ENCODE assay signal across 1 cellular context in the genomic region with DNA sequence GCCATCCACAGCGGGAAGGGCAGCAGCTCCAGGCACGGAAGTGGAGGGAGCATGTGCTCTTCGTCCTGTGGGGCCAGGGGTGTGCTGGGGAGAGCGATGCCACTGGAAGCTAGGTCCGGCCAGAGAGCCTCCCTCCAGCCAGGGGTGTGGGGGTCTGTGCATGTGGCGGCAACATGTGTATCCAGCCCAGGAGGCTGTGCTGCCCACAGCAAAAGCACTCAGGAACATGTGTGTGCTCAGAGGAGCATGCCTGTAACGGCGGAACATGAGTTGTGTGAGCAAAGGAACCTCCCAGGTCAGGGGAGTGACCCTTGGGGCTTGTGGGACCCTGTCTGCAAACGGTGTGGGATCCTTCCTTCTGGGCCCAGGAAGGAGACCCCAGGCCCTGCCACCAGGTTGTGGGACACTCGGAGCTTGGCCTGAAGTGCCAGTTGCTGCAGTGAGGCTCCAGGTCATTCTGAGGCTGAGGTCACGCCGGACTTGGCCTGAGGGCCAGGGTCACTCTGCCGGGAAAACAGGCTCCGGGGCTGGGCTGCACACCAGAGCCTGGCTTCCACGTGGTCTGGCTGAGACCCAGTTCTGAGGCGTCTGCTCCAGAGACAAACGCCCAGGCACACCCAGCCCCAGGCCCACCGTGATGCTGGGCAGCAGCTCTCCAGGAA.
TF ChIP-seq lines count a peak whose summit lies in the region.

No MANE protein-coding gene starts in this region.

TF ChIP-seq in HepG2, 621 proteins besides CTCF, POLR2A, EP300 and RAD21 (continued from another document and continues in another):
- TF ChIP-seq, protein P1, sequence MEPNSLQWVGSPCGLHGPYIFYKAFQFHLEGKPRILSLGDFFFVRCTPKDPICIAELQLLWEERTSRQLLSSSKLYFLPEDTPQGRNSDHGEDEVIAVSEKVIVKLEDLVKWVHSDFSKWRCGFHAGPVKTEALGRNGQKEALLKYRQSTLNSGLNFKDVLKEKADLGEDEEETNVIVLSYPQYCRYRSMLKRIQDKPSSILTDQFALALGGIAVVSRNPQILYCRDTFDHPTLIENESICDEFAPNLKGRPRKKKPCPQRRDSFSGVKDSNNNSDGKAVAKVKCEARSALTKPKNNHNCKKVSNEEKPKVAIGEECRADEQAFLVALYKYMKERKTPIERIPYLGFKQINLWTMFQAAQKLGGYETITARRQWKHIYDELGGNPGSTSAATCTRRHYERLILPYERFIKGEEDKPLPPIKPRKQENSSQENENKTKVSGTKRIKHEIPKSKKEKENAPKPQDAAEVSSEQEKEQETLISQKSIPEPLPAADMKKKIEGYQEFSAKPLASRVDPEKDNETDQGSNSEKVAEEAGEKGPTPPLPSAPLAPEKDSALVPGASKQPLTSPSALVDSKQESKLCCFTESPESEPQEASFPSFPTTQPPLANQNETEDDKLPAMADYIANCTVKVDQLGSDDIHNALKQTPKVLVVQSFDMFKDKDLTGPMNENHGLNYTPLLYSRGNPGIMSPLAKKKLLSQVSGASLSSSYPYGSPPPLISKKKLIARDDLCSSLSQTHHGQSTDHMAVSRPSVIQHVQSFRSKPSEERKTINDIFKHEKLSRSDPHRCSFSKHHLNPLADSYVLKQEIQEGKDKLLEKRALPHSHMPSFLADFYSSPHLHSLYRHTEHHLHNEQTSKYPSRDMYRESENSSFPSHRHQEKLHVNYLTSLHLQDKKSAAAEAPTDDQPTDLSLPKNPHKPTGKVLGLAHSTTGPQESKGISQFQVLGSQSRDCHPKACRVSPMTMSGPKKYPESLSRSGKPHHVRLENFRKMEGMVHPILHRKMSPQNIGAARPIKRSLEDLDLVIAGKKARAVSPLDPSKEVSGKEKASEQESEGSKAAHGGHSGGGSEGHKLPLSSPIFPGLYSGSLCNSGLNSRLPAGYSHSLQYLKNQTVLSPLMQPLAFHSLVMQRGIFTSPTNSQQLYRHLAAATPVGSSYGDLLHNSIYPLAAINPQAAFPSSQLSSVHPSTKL (CRISPR knock-in tag; IDR thresholded peaks at IDR 0.05): 0 out of 2 replicates have a peak, but pooled peaks have one; percentile 20
- TF ChIP-seq GATAD1 (CRISPR knock-in tag; IDR thresholded peaks at IDR 0.05) (0 out of 2 replicates have a peak, but pooled peaks have one; percentile 16), ZNF605 (CRISPR knock-in tag; IDR thresholded peaks at IDR 0.05) (no peak), DNMT1 (CRISPR knock-in tag; IDR thresholded peaks at IDR 0.05) (no peak), ZSCAN22 (CRISPR knock-in tag; IDR thresholded peaks at IDR 0.05) (no peak), ZIK1 (CRISPR knock-in tag; IDR thresholded peaks at IDR 0.05; ENCODE audit: borderline replicate concordance, low read depth) (0 out of 2 replicates have a peak, but pooled peaks have one; percentile 38), NCOR1 (IDR thresholded peaks at IDR 0.05; ENCODE audit: borderline replicate concordance, low read length) (no peak), ZNF678 (CRISPR knock-in tag; IDR thresholded peaks at IDR 0.05) (no peak), ZNF878 (CRISPR knock-in tag; IDR thresholded peaks at IDR 0.05) (no peak), KLF13 (CRISPR knock-in tag; IDR thresholded peaks at IDR 0.05) (no peak), REPIN1 (CRISPR knock-in tag; IDR thresholded peaks at IDR 0.05; ENCODE audit: borderline replicate concordance, low read depth) (0 out of 2 replicates have a peak, but pooled peaks have one; percentile 25), SRY (CRISPR knock-in tag; IDR thresholded peaks at IDR 0.05) (no peak), MED1 (CRISPR knock-in tag; IDR thresholded peaks at IDR 0.05) (peak; percentile 41; the same call in 1 of the 2 replicates), ZNF510 (CRISPR knock-in tag; IDR thresholded peaks at IDR 0.05; ENCODE audit: low read depth) (no peak), ZNF530 (CRISPR knock-in tag; IDR thresholded peaks at IDR 0.05; ENCODE audit: low read depth) (no peak), PCBP2 (optimal IDR thresholded peaks at IDR 0.05; ENCODE audit: low read depth, low read length, poor library complexity, severe bottlenecking) (no peak), ZBTB38 (CRISPR knock-in tag; IDR thresholded peaks at IDR 0.05) (0 out of 2 replicates have a peak, but pooled peaks have one; percentile 46), ATF7 (IDR thresholded peaks at IDR 0.05) (no peak), ATF7 (CRISPR knock-in tag; IDR thresholded peaks at IDR 0.05) (no peak), HOXD1 (CRISPR knock-in tag; IDR thresholded peaks at IDR 0.05) (no peak), RBM39 (IDR thresholded peaks at IDR 0.05; ENCODE audit: low read depth, low read length, poor library complexity, severe bottlenecking) (no peak), ZNF333 (CRISPR knock-in tag; IDR thresholded peaks at IDR 0.05; ENCODE audit: borderline replicate concordance) (0 out of 2 replicates have a peak, but pooled peaks have one; percentile 16), ZNF143 (CRISPR knock-in tag; IDR thresholded peaks at IDR 0.05) (no peak), ZNF10 (CRISPR knock-in tag; IDR thresholded peaks at IDR 0.05; ENCODE audit: borderline replicate concordance, low read depth) (no peak), MAFF (IDR thresholded peaks at IDR 0.05; ENCODE audit: low read depth, low read length) (no peak), MED8 (CRISPR knock-in tag; IDR thresholded peaks at IDR 0.05; ENCODE audit: insufficient replicate concordance) (no peak), ZFP90 (CRISPR knock-in tag; IDR thresholded peaks at IDR 0.05; ENCODE audit: borderline replicate concordance) (no peak), ZNF558 (CRISPR knock-in tag; IDR thresholded peaks at IDR 0.05; ENCODE audit: borderline replicate concordance) (no peak), HMG20A (CRISPR knock-in tag; IDR thresholded peaks at IDR 0.05; ENCODE audit: borderline replicate concordance) (no peak), DR1 (CRISPR knock-in tag; IDR thresholded peaks at IDR 0.05) (no peak), BRD4 (CRISPR knock-in tag; IDR thresholded peaks at IDR 0.05) (no peak), ETV5 (CRISPR knock-in tag; IDR thresholded peaks at IDR 0.05; ENCODE audit: borderline replicate concordance) (no peak), ZNF354B (CRISPR knock-in tag; IDR thresholded peaks at IDR 0.05) (peak; percentile 83; the same call in 1 of the 2 replicates), IKZF1 (IDR thresholded peaks at IDR 0.05) (no peak), KDM5B (CRISPR knock-in tag; IDR thresholded peaks at IDR 0.05; ENCODE audit: borderline replicate concordance) (peak; percentile 67; the same call in 1 of the 2 replicates), SKI (IDR thresholded peaks at IDR 0.05; ENCODE audit: partially characterized antibody) (no peak), SP140L (CRISPR knock-in tag; IDR thresholded peaks at IDR 0.05; ENCODE audit: borderline replicate concordance) (no peak), ZNF124 (CRISPR knock-in tag; IDR thresholded peaks at IDR 0.05) (no peak), RARG (CRISPR knock-in tag; IDR thresholded peaks at IDR 0.05; ENCODE audit: low read depth) (no peak), PAWR (CRISPR knock-in tag; IDR thresholded peaks at IDR 0.05; ENCODE audit: borderline replicate concordance) (no peak), ZSCAN21 (CRISPR knock-in tag; IDR thresholded peaks at IDR 0.05; ENCODE audit: borderline replicate concordance) (no peak), SNAI1 (CRISPR knock-in tag; IDR thresholded peaks at IDR 0.05; ENCODE audit: borderline replicate concordance) (no peak), ZNF670 (CRISPR knock-in tag; IDR thresholded peaks at IDR 0.05; ENCODE audit: borderline replicate concordance) (no peak), MBD4 (IDR thresholded peaks at IDR 0.05; ENCODE audit: borderline replicate concordance, low read length) (no peak)
- TF ChIP-seq, protein P2, sequence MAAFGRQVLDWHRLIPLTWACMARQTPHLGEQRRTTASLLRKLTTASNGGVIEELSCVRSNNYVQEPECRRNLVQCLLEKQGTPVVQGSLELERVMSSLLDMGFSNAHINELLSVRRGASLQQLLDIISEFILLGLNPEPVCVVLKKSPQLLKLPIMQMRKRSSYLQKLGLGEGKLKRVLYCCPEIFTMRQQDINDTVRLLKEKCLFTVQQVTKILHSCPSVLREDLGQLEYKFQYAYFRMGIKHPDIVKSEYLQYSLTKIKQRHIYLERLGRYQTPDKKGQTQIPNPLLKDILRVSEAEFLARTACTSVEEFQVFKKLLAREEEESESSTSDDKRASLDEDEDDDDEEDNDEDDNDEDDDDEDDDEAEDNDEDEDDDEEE (CRISPR knock-in tag; IDR thresholded peaks at IDR 0.05): no peak
- TF ChIP-seq, protein P3, sequence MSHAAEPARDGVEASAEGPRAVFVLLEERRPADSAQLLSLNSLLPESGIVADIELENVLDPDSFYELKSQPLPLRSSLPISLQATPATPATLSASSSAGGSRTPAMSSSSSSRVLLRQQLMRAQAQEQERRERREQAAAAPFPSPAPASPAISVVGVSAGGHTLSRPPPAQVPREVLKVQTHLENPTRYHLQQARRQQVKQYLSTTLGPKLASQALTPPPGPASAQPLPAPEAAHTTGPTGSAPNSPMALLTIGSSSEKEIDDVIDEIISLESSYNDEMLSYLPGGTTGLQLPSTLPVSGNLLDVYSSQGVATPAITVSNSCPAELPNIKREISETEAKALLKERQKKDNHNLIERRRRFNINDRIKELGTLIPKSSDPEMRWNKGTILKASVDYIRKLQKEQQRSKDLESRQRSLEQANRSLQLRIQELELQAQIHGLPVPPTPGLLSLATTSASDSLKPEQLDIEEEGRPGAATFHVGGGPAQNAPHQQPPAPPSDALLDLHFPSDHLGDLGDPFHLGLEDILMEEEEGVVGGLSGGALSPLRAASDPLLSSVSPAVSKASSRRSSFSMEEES (CRISPR knock-in tag; IDR thresholded peaks at IDR 0.05): no peak
- TF ChIP-seq, protein P4, sequence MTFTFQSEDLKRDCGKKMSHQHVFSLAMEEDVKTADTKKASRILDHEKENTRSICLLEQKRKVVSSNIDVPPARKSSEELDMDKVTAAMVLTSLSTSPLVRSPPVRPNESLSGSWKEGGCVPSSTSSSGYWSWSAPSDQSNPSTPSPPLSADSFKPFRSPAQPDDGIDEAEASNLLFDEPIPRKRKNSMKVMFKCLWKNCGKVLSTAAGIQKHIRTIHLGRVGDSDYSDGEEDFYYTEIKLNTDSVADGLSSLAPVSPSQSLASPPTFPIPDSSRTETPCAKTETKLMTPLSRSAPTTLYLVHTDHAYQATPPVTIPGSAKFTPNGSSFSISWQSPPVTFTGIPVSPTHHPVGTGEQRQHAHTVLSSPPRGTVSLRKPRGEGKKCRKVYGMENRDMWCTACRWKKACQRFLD (CRISPR knock-in tag; IDR thresholded peaks at IDR 0.05; ENCODE audit: borderline replicate concordance): no peak
- TF ChIP-seq, protein P5, sequence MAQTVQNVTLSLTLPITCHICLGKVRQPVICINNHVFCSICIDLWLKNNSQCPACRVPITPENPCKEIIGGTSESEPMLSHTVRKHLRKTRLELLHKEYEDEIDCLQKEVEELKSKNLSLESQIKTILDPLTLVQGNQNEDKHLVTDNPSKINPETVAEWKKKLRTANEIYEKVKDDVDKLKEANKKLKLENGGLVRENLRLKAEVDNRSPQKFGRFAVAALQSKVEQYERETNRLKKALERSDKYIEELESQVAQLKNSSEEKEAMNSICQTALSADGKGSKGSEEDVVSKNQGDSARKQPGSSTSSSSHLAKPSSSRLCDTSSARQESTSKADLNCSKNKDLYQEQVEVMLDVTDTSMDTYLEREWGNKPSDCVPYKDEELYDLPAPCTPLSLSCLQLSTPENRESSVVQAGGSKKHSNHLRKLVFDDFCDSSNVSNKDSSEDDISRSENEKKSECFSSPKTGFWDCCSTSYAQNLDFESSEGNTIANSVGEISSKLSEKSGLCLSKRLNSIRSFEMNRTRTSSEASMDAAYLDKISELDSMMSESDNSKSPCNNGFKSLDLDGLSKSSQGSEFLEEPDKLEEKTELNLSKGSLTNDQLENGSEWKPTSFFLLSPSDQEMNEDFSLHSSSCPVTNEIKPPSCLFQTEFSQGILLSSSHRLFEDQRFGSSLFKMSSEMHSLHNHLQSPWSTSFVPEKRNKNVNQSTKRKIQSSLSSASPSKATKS (CRISPR knock-in tag; IDR thresholded peaks at IDR 0.05): no peak
- TF ChIP-seq, protein P6, sequence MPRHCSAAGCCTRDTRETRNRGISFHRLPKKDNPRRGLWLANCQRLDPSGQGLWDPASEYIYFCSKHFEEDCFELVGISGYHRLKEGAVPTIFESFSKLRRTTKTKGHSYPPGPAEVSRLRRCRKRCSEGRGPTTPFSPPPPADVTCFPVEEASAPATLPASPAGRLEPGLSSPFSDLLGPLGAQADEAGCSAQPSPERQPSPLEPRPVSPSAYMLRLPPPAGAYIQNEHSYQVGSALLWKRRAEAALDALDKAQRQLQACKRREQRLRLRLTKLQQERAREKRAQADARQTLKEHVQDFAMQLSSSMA (CRISPR knock-in tag; IDR thresholded peaks at IDR 0.05): no peak
- TF ChIP-seq, protein P7, sequence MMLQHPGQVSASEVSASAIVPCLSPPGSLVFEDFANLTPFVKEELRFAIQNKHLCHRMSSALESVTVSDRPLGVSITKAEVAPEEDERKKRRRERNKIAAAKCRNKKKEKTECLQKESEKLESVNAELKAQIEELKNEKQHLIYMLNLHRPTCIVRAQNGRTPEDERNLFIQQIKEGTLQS (CRISPR knock-in tag; IDR thresholded peaks at IDR 0.05): no peak
- TF ChIP-seq, protein P8, sequence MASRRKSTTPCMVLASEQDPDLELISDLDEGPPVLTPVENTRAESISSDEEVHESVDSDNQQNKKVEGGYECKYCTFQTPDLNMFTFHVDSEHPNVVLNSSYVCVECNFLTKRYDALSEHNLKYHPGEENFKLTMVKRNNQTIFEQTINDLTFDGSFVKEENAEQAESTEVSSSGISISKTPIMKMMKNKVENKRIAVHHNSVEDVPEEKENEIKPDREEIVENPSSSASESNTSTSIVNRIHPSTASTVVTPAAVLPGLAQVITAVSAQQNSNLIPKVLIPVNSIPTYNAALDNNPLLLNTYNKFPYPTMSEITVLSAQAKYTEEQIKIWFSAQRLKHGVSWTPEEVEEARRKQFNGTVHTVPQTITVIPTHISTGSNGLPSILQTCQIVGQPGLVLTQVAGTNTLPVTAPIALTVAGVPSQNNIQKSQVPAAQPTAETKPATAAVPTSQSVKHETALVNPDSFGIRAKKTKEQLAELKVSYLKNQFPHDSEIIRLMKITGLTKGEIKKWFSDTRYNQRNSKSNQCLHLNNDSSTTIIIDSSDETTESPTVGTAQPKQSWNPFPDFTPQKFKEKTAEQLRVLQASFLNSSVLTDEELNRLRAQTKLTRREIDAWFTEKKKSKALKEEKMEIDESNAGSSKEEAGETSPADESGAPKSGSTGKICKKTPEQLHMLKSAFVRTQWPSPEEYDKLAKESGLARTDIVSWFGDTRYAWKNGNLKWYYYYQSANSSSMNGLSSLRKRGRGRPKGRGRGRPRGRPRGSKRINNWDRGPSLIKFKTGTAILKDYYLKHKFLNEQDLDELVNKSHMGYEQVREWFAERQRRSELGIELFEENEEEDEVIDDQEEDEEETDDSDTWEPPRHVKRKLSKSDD (CRISPR knock-in tag; IDR thresholded peaks at IDR 0.05; ENCODE audit: low read depth): no peak
- TF ChIP-seq, protein P9, sequence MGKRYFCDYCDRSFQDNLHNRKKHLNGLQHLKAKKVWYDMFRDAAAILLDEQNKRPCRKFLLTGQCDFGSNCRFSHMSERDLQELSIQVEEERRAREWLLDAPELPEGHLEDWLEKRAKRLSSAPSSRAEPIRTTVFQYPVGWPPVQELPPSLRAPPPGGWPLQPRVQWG (CRISPR knock-in tag; IDR thresholded peaks at IDR 0.05; ENCODE audit: borderline replicate concordance, low read depth): no peak
